Comparison of ENCODE assay signal across 1 cellular context in genomic region chr6:4020822-4021132, GRCh38.
TF ChIP-seq lines count a peak whose summit lies in the region.

No MANE protein-coding gene starts in this region.

TF ChIP-seq in K562, 482 proteins besides CTCF, POLR2A, EP300 and RAD21 (continued from another document and continues in another):
- TF ChIP-seq, protein P1, sequence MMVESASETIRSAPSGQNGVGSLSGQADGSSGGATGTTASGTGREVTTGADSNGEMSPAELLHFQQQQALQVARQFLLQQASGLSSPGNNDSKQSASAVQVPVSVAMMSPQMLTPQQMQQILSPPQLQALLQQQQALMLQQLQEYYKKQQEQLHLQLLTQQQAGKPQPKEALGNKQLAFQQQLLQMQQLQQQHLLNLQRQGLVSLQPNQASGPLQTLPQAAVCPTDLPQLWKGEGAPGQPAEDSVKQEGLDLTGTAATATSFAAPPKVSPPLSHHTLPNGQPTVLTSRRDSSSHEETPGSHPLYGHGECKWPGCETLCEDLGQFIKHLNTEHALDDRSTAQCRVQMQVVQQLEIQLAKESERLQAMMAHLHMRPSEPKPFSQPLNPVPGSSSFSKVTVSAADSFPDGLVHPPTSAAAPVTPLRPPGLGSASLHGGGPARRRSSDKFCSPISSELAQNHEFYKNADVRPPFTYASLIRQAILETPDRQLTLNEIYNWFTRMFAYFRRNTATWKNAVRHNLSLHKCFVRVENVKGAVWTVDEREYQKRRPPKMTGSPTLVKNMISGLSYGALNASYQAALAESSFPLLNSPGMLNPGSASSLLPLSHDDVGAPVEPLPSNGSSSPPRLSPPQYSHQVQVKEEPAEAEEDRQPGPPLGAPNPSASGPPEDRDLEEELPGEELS (CRISPR knock-in tag; IDR thresholded peaks at IDR 0.05; ENCODE audit: borderline replicate concordance) = no peak
- TF ChIP-seq RNF2 (IDR thresholded peaks at IDR 0.05) = no peak
- TF ChIP-seq, protein P2, sequence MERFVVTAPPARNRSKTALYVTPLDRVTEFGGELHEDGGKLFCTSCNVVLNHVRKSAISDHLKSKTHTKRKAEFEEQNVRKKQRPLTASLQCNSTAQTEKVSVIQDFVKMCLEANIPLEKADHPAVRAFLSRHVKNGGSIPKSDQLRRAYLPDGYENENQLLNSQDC (CRISPR knock-in tag; IDR thresholded peaks at IDR 0.05) = no peak
- no peak for TF ChIP-seq MCM2 (IDR thresholded peaks at IDR 0.05; ENCODE audit: low read depth)
- no peak for TF ChIP-seq RBM17 (IDR thresholded peaks at IDR 0.05; ENCODE audit: borderline replicate concordance, low read depth, low read length)
- TF ChIP-seq ELF2 (CRISPR knock-in tag; IDR thresholded peaks at IDR 0.05) = no peak
- TF ChIP-seq SRSF1 (IDR thresholded peaks at IDR 0.05; ENCODE audit: low read depth, low read length) = no peak
- TF ChIP-seq E2F3 (CRISPR knock-in tag; IDR thresholded peaks at IDR 0.05) = no peak
- no peak for TF ChIP-seq ASH1L (IDR thresholded peaks at IDR 0.05; ENCODE audit: borderline replicate concordance, low read depth, partially characterized antibody)
- no peak for TF ChIP-seq TAF7 (tag; IDR thresholded peaks at IDR 0.05)
- TF ChIP-seq GTF2E2 (tag; IDR thresholded peaks at IDR 0.05) = peak; percentile 21; the same call in 1 of the 2 replicates
- TF ChIP-seq RHOXF2B (CRISPR knock-in tag; conservative IDR thresholded peaks at IDR 0.05) = no peak
- TF ChIP-seq, protein P3, sequence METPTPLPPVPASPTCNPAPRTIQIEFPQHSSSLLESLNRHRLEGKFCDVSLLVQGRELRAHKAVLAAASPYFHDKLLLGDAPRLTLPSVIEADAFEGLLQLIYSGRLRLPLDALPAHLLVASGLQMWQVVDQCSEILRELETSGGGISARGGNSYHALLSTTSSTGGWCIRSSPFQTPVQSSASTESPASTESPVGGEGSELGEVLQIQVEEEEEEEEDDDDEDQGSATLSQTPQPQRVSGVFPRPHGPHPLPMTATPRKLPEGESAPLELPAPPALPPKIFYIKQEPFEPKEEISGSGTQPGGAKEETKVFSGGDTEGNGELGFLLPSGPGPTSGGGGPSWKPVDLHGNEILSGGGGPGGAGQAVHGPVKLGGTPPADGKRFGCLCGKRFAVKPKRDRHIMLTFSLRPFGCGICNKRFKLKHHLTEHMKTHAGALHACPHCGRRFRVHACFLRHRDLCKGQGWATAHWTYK (CRISPR knock-in tag; IDR thresholded peaks at IDR 0.05) = no peak
- TF ChIP-seq, protein P4, sequence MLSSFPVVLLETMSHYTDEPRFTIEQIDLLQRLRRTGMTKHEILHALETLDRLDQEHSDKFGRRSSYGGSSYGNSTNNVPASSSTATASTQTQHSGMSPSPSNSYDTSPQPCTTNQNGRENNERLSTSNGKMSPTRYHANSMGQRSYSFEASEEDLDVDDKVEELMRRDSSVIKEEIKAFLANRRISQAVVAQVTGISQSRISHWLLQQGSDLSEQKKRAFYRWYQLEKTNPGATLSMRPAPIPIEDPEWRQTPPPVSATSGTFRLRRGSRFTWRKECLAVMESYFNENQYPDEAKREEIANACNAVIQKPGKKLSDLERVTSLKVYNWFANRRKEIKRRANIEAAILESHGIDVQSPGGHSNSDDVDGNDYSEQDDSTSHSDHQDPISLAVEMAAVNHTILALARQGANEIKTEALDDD (IDR thresholded peaks at IDR 0.05) = peak; percentile 69; the same call in 1 of the 2 replicates
- TF ChIP-seq SMARCA4 (IDR thresholded peaks at IDR 0.05) = no peak
- no peak for TF ChIP-seq KLF16 (IDR thresholded peaks at IDR 0.05)
- no peak for TF ChIP-seq CHCHD3 (CRISPR knock-in tag; IDR thresholded peaks at IDR 0.05)
- no peak for TF ChIP-seq HOXB6 (CRISPR knock-in tag; IDR thresholded peaks at IDR 0.05; ENCODE audit: borderline replicate concordance)
- TF ChIP-seq, protein P5, sequence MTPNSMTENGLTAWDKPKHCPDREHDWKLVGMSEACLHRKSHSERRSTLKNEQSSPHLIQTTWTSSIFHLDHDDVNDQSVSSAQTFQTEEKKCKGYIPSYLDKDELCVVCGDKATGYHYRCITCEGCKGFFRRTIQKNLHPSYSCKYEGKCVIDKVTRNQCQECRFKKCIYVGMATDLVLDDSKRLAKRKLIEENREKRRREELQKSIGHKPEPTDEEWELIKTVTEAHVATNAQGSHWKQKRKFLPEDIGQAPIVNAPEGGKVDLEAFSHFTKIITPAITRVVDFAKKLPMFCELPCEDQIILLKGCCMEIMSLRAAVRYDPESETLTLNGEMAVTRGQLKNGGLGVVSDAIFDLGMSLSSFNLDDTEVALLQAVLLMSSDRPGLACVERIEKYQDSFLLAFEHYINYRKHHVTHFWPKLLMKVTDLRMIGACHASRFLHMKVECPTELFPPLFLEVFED (CRISPR knock-in tag; conservative IDR thresholded peaks at IDR 0.05) = no peak
- peak in 1 of 2 experiments; percentile 7; a peak in 1 of 4 replicates for TF ChIP-seq TRIM24 (IDR thresholded peaks at IDR 0.05)
- TF ChIP-seq KDM5B (IDR thresholded peaks at IDR 0.05; ENCODE audit: insufficient replicate concordance, low read depth, low read length) = no peak
- TF ChIP-seq, protein P6, sequence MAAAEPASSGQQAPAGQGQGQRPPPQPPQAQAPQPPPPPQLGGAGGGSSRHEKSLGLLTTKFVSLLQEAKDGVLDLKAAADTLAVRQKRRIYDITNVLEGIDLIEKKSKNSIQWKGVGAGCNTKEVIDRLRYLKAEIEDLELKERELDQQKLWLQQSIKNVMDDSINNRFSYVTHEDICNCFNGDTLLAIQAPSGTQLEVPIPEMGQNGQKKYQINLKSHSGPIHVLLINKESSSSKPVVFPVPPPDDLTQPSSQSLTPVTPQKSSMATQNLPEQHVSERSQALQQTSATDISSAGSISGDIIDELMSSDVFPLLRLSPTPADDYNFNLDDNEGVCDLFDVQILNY (CRISPR knock-in tag; IDR thresholded peaks at IDR 0.05) = 0 out of 2 replicates have a peak, but pooled peaks have one; percentile 34
- no peak for TF ChIP-seq TAF15 (IDR thresholded peaks at IDR 0.05; ENCODE audit: low read depth, low read length)
- no peak for TF ChIP-seq ZBTB2 (IDR thresholded peaks at IDR 0.05)
- no peak for TF ChIP-seq ILK (tag; IDR thresholded peaks at IDR 0.05; ENCODE audit: borderline replicate concordance, low read depth)
- no peak for TF ChIP-seq CBX2 (IDR thresholded peaks at IDR 0.05; ENCODE audit: insufficient read depth, low read length, poor library complexity, severe bottlenecking)
- TF ChIP-seq SIN3B (IDR thresholded peaks at IDR 0.05; ENCODE audit: low read depth) = peak; percentile 31; the same call in 1 of the 2 replicates
- no peak for TF ChIP-seq MYC (IDR thresholded peaks at IDR 0.05; ENCODE audit: low read depth, low read length)
- no peak for TF ChIP-seq MYC (CRISPR knock-in tag; IDR thresholded peaks at IDR 0.05; ENCODE audit: borderline replicate concordance, low read depth)
- TF ChIP-seq, protein P7, sequence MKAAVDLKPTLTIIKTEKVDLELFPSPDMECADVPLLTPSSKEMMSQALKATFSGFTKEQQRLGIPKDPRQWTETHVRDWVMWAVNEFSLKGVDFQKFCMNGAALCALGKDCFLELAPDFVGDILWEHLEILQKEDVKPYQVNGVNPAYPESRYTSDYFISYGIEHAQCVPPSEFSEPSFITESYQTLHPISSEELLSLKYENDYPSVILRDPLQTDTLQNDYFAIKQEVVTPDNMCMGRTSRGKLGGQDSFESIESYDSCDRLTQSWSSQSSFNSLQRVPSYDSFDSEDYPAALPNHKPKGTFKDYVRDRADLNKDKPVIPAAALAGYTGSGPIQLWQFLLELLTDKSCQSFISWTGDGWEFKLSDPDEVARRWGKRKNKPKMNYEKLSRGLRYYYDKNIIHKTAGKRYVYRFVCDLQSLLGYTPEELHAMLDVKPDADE (conservative IDR thresholded peaks at IDR 0.05; ENCODE audit: control insufficient read depth, low read depth, low read length) = no peak
- no peak for TF ChIP-seq ZNF780A (CRISPR knock-in tag; IDR thresholded peaks at IDR 0.05)
- TF ChIP-seq MIER1 (IDR thresholded peaks at IDR 0.05; ENCODE audit: low read depth) = no peak
- TF ChIP-seq KAT7 (CRISPR knock-in tag; IDR thresholded peaks at IDR 0.05; ENCODE audit: borderline replicate concordance) = no peak
- TF ChIP-seq NFIX (CRISPR knock-in tag; IDR thresholded peaks at IDR 0.05; ENCODE audit: low read depth) = no peak
- TF ChIP-seq HDAC3 (IDR thresholded peaks at IDR 0.05; ENCODE audit: borderline replicate concordance, partially characterized antibody) = peak; percentile 25
- peak in 1 of 2 experiments; percentile 36 for TF ChIP-seq AFF1 (IDR thresholded peaks at IDR 0.05; ENCODE audit: low read depth in 1 of 2, partially characterized antibody in 2 of 2)
- no peak for TF ChIP-seq NONO (IDR thresholded peaks at IDR 0.05; ENCODE audit: low read depth in 2 of 2, low read length in 1 of 2)
- TF ChIP-seq DACH1 (IDR thresholded peaks at IDR 0.05; ENCODE audit: partially characterized antibody) = no peak
- TF ChIP-seq RUNX1 (IDR thresholded peaks at IDR 0.05; ENCODE audit: low read depth) = no peak
- no peak for TF ChIP-seq TEAD4 (IDR thresholded peaks at IDR 0.05; ENCODE audit: low read length)
- no peak for TF ChIP-seq TEAD4 (CRISPR knock-in tag; IDR thresholded peaks at IDR 0.05; ENCODE audit: borderline replicate concordance)
- TF ChIP-seq MLLT1 (IDR thresholded peaks at IDR 0.05) = peak in 1 of 2 experiments; percentile 81; a peak in 2 of 4 replicates
- TF ChIP-seq PBX2 (CRISPR knock-in tag; IDR thresholded peaks at IDR 0.05; ENCODE audit: low read depth) = no peak
- peak; percentile 29; the same call in 1 of the 2 replicates for TF ChIP-seq PBX2 (tag; conservative IDR thresholded peaks at IDR 0.05; ENCODE audit: low read depth)
- TF ChIP-seq TCF7L2 (IDR thresholded peaks at IDR 0.05; ENCODE audit: low read depth, low read length) = no peak
- no peak for TF ChIP-seq PURB (CRISPR knock-in tag; IDR thresholded peaks at IDR 0.05; ENCODE audit: low read depth)
- no peak for TF ChIP-seq ZNF239 (CRISPR knock-in tag; IDR thresholded peaks at IDR 0.05)
